16 cellular contexts compared by ENCODE assay signal in genomic region chr7:87156709-87157108, GRCh38. TPM values are rescaled to one million over a fixed set of nuclear protein-coding genes. Genes with fewer than 3 reads are reported as not detected.
DNase-seq lines count a peak whose midpoint lies in the region; ATAC-seq, FAIRE-seq and TF ChIP-seq lines count a peak whose summit lies in the region.
"Had no signal": no experiment of that assay in that cellular context is flagged by ENCODE, and none has a peak within 500 bp of the region (broad histone marks: within the 10 kb centered on the region; RNA-seq: fewer than 3 reads in every experiment).

No MANE protein-coding gene starts in this region.

- peaks cover 10% of the 10 kb centered on the region for H3K27me3 Mint-ChIP-seq in brain
- H3K27me3 Mint-ChIP-seq in CD14-positive monocyte (ENCODE audit: low read depth in 3 of 3), result peaks cover 0 to 2% (median 0%) of the 10 kb centered on the region in 3 donors
- H3K27me3 Mint-ChIP-seq: activated CD4-positive, alpha-beta T cell treated with anti-CD3 and anti-CD28 coated beads, Interleukin-2, amount 10 ng/mL, durations not matched to agents 7 days and 5 days had no signal

- peaks cover 5 to 59% (median 26%) of the 10 kb centered on the region in 11 experiments; a peak in 16 of 22 replicates for H3K36me3 ChIP-seq in BLaER1 treated with 17β-estradiol and CSF1 and Interleukin-3, amounts not matched to agents 10 nM and 100 nM
- peaks cover 0 to 4% of the 10 kb centered on the region in 2 experiments for H3K36me3 ChIP-seq in mesenchymal stem cell (ENCODE audit: control insufficient read depth in 1 of 2, insufficient read depth in 2 of 2, low read depth in 1 of 2, low read length in 2 of 2)
- no peaks in the 10 kb centered on the region for H3K36me3 ChIP-seq in upper lobe of left lung

- DNase-seq in H54 (ENCODE audit: insufficient read length, low spot score), result no peak
- peak; percentile 19 for DNase-seq in mesenchymal stem cell
- no peak for DNase-seq in upper lobe of left lung
- no peak for DNase-seq in CD14-positive monocyte (ENCODE audit: low spot score)
- DNase-seq in NCI-H446 treated with DMSO at 0.1 percent for 48 hours (lab: John Stamatoyannopoulos, UW), result no peak
- DNase-seq in stimulated activated CD4-positive, alpha-beta T cell treated with anti-CD3 and anti-CD28 coated beads, Interleukin-2, amount 100 ng/mL, for 24 hours, result no peak
- DNase-seq: activated CD4-positive, alpha-beta T cell treated with anti-CD3 and anti-CD28 coated beads, Interleukin-2, amount 10 ng/mL, durations not matched to agents 7 days and 5 days; activated effector memory CD4-positive, alpha-beta T cell treated with anti-CD3 and anti-CD28 coated beads, Interleukin-2, amount 50 U/mL, for 16 hours; GF-D8; H9; mesendoderm; MV-4-11; stimulated activated CD4-positive, alpha-beta T cell treated with anti-CD3 and anti-CD28 coated beads, Interleukin-4, amount 100 ng/mL, for 4 hours; stimulated activated naive CD4-positive, alpha-beta T cell had no signal

- no peak overlapping the region for H2AK5ac ChIP-seq in mesenchymal stem cell (ENCODE audit: low read length, severe bottlenecking)

- no peak overlapping the region for H3K4ac ChIP-seq in mesenchymal stem cell (ENCODE audit: low read depth in 1 of 2, low read length in 2 of 2)

- no peaks in the 10 kb centered on the region for H3K9me3 ChIP-seq in BLaER1 treated with 17β-estradiol and CSF1 and Interleukin-3, amounts not matched to agents 10 nM and 100 nM (replicated peaks in 1 of 11)
- H3K9me3 ChIP-seq in mesenchymal stem cell (ENCODE audit: control insufficient read depth, low read length) (no peaks in the 10 kb centered on the region), upper lobe of left lung (no peaks in the 10 kb centered on the region)

- H3K9ac ChIP-seq in BLaER1 treated with 17β-estradiol and CSF1 and Interleukin-3, amounts not matched to agents 10 nM and 100 nM, result no peak overlapping the region
- peak overlapping the region; percentile 18 for H3K9ac ChIP-seq in mesenchymal stem cell (ENCODE audit: low read length)

- H3K79me1 ChIP-seq in mesenchymal stem cell (replicated peaks; ENCODE audit: low read length, poor library complexity, severe bottlenecking), result no peaks in the 10 kb centered on the region

- no peak overlapping the region for H2AFZ ChIP-seq in mesenchymal stem cell (ENCODE audit: low read depth, low read length)

- H2BK120ac ChIP-seq in mesenchymal stem cell (ENCODE audit: low read depth, low read length), result no peak overlapping the region

- FAIRE-seq in H54 (lab: Jason Lieb, UNC), result peak; percentile 64

- H2BK12ac ChIP-seq in mesenchymal stem cell (ENCODE audit: low read length in 2 of 2), result no peak overlapping the region

- no peak overlapping the region for H3K18ac ChIP-seq in mesenchymal stem cell (ENCODE audit: low read depth in 1 of 2, low read length in 2 of 2)

- H3K4me3 Mint-ChIP-seq in brain (peak overlapping the region; percentile 24 to 98 (median 89)), CD14-positive monocyte (no peak overlapping the region)
- H3K4me3 Mint-ChIP-seq: activated CD4-positive, alpha-beta T cell treated with anti-CD3 and anti-CD28 coated beads, Interleukin-2, amount 10 ng/mL, durations not matched to agents 7 days and 5 days; H9 had no signal

- peaks cover 0 to 4% (median 0%) of the 10 kb centered on the region in 5 experiments for H3K9me3 Mint-ChIP-seq in brain
- no peaks in the 10 kb centered on the region for H3K9me3 Mint-ChIP-seq in CD14-positive monocyte
- H3K9me3 Mint-ChIP-seq: activated CD4-positive, alpha-beta T cell treated with anti-CD3 and anti-CD28 coated beads, Interleukin-2, amount 10 ng/mL, durations not matched to agents 7 days and 5 days had no signal

- H3K14ac ChIP-seq in mesenchymal stem cell (ENCODE audit: low read length in 2 of 2), result no peak overlapping the region

- TF ChIP-seq EP300 in upper lobe of left lung (IDR thresholded peaks at IDR 0.05), result no peak

- no peak overlapping the region for H4K91ac ChIP-seq in mesenchymal stem cell (ENCODE audit: low read length)

- H3K4me3 ChIP-seq in BLaER1 treated with 17β-estradiol and CSF1 and Interleukin-3, amounts not matched to agents 10 nM and 100 nM, result no peak overlapping the region
- peak overlapping the region in 1 of 2 experiments; percentile 58 for H3K4me3 ChIP-seq in mesenchymal stem cell (ENCODE audit: insufficient read depth in 1 of 2, low read depth in 1 of 2, low read length in 2 of 2)
- H3K4me3 ChIP-seq in upper lobe of left lung, result peak overlapping the region in 1 of 4 donors; percentile 64

- H3K27ac Mint-ChIP-seq in brain (peak overlapping the region in 1 of 5 experiments; percentile 41), CD14-positive monocyte (no peak overlapping the region)
- H3K27ac Mint-ChIP-seq: activated CD4-positive, alpha-beta T cell treated with anti-CD3 and anti-CD28 coated beads, Interleukin-2, amount 10 ng/mL, durations not matched to agents 7 days and 5 days; H9 had no signal

- H2BK15ac ChIP-seq in mesenchymal stem cell (ENCODE audit: low read depth, poor library complexity, severe bottlenecking), result no peak overlapping the region

- no peak overlapping the region for H3K23ac ChIP-seq in mesenchymal stem cell (ENCODE audit: low read length in 2 of 2)

- peaks cover 18 to 82% (median 68%) of the 10 kb centered on the region in 11 experiments; a peak in 19 of 22 replicates for H4K20me1 ChIP-seq in BLaER1 treated with 17β-estradiol and CSF1 and Interleukin-3, amounts not matched to agents 10 nM and 100 nM

- 100% methylated on average over 1 of the region's 2 CpGs for WGBS in mesenchymal stem cell
- WGBS in upper lobe of left lung, 2 donors, result 50 to 51% methylated on average over 2 of the region's 2 CpGs

- no peak overlapping the region for H4K8ac ChIP-seq in mesenchymal stem cell (ENCODE audit: low read length)

- H3K4me2 ChIP-seq in BLaER1 treated with 17β-estradiol and CSF1 and Interleukin-3, amounts not matched to agents 10 nM and 100 nM, result peak overlapping the region in 9 of 11 experiments; percentile 2 to 99 (median 85); a peak in 15 of 22 replicates
- H3K4me2 ChIP-seq in mesenchymal stem cell (ENCODE audit: low read length, poor library complexity, severe bottlenecking), result no peak overlapping the region

- H2BK5ac ChIP-seq in mesenchymal stem cell (ENCODE audit: low read depth, low read length, poor library complexity, severe bottlenecking), result no peak overlapping the region

- peaks cover 17 to 41% (median 31%) of the 10 kb centered on the region in 10 experiments for H3K4me1 ChIP-seq in BLaER1 treated with 17β-estradiol and CSF1 and Interleukin-3, amounts not matched to agents 10 nM and 100 nM
- H3K4me1 ChIP-seq in mesenchymal stem cell (ENCODE audit: control insufficient read depth, insufficient read depth, low read depth, low read length) (no peaks in the 10 kb centered on the region), upper lobe of left lung (peaks cover 32 to 50% (median 38%) of the 10 kb centered on the region in 4 donors)

- H3K36me3 Mint-ChIP-seq in brain, result peaks cover 19% of the 10 kb centered on the region
- H3K36me3 Mint-ChIP-seq in CD14-positive monocyte, result peaks cover 8 to 12% of the 10 kb centered on the region in 2 donors

- no peak overlapping the region for H3K27ac ChIP-seq in BLaER1 treated with 17β-estradiol and CSF1 and Interleukin-3, amounts not matched to agents 10 nM and 100 nM
- H3K27ac ChIP-seq in mesenchymal stem cell (ENCODE audit: low read length, poor library complexity, severe bottlenecking) (no peak overlapping the region), upper lobe of left lung (no peak overlapping the region)

- ATAC-seq in upper lobe of left lung (ENCODE audit: low FRiP score in 2 of 2), result no peak

- no peak for TF ChIP-seq POLR2A in H54 (IDR thresholded peaks at IDR 0.05; ENCODE audit: low read depth, low read length)
- no peak for TF ChIP-seq POLR2A in upper lobe of left lung (IDR thresholded peaks at IDR 0.05)

- intact Hi-C loops in CD14-positive monocyte (cut with micrococcal nuclease), result loop anchor here (10.0 kb wide), 2 partner anchors 58 to 718 kb away; partner anchors contain the start of genes TMEM243 (in 2 of the 2), DBF4 (in 1 of the 2) and SLC25A40 (in 1 of the 2)

- TF ChIP-seq CTCF in brain (conservative IDR thresholded peaks at IDR 0.05), result no peak
- TF ChIP-seq CTCF in upper lobe of left lung (IDR thresholded peaks at IDR 0.05), result no peak
- no peak for TF ChIP-seq CTCF in CD14-positive monocyte (IDR thresholded peaks at IDR 0.05)

- H3K4me1 Mint-ChIP-seq in brain, result peaks cover 58% of the 10 kb centered on the region
- H3K4me1 Mint-ChIP-seq in CD14-positive monocyte, result peaks cover 33% of the 10 kb centered on the region

- no peaks in the 10 kb centered on the region for H3K27me3 ChIP-seq in BLaER1 treated with 17β-estradiol and CSF1 and Interleukin-3, amounts not matched to agents 10 nM and 100 nM
- H3K27me3 ChIP-seq in mesenchymal stem cell (ENCODE audit: control insufficient read depth in 1 of 2, insufficient read depth in 1 of 2, low read length in 2 of 2) (no peaks in the 10 kb centered on the region), upper lobe of left lung (no peaks in the 10 kb centered on the region)

RNA-seq across cellular contexts. Expression of gene DMTF1, which starts 4.5 kb away (rescaled TPM):
- polyA plus RNA-seq in brain (ENCODE audit: insufficient read depth, low read depth, low replicate concordance), result 14.4 TPM
- 36.8 TPM for polyA plus RNA-seq in mesenchymal stem cell (2013, experiment 1 of 2)
- polyA plus RNA-seq in mesenchymal stem cell (2013, experiment 2 of 2), result 34.2 TPM
- total RNA-seq in upper lobe of left lung, result 100 to 1,000 TPM in 2 of 6 donors, 10 to 100 TPM in 4; 51.8 to 258 (median 77.7) TPM
- 1 to 10 TPM; 4.9 to 8.3 TPM for polyA plus RNA-seq in CD14-positive monocyte

Comparison
In these comparisons a context has a peak if more than half of its experiments do, and no peak if none do; other contexts are left out.
1. H3K4me3 Mint-ChIP-seq: peak in brain (5 of 5); none in CD14-positive monocyte (0 of 2).